Comparison of ENCODE assay signal across 8 cellular contexts in genomic region chr14:99480856-99481744, GRCh38.
DNase-seq lines count a peak whose midpoint lies in the region; ATAC-seq lines count a peak whose summit lies in the region.

Gene CCNK, plus strand, starts transcription at chr14:99481409. Its CDS starts 11,269 bp downstream, at chr14:99492678.
Gene SETD3, minus strand, starts transcription at chr14:99480859. Its CDS starts 15,054 bp downstream, at chr14:99465805.

- DNase-seq in C1 segment of cervical spinal cord (lab: John Stamatoyannopoulos, UW) (peak; percentile 97 to 100 (median 100)), NCI-H748 treated with DMSO at 0.1 percent for 48 hours (lab: John Stamatoyannopoulos, UW) (peak; percentile 99), dedifferentiated amniotic fluid mesenchymal stem cell (ENCODE audit: extremely low spot score) (peak; percentile 100), left kidney (ENCODE audit: low read depth, low spot score) (peak; percentile 100)
- DNase-seq in activated CD4-positive, alpha-beta T cell treated with anti-CD3 and anti-CD28 coated beads, Interleukin-2, amount 50 U/mL, for 24 hours (ENCODE audit: low read depth in 1 of 2, low spot score in 1 of 2): peak; percentile 100
- DNase-seq in stimulated activated CD4-positive, alpha-beta T cell treated with anti-CD3 and anti-CD28 coated beads, Interleukin-2, amount 100 ng/mL, for 24 hours: peak; percentile 100

- peak; percentile 80 for ATAC-seq in GM19372 (IDR thresholded peaks at IDR 0.05; ENCODE audit: low read depth, unreplicated experiment)
- ATAC-seq in HG03558 (IDR thresholded peaks at IDR 0.05; ENCODE audit: extremely low read depth, unreplicated experiment): peak; percentile 83

Comparison
In these comparisons a context has a peak if more than half of its experiments do, and no peak if none do; other contexts are left out.
1. Peak in every context shown above with its lines: DNase-seq and ATAC-seq.